ENCODE assay signal across 15 cellular contexts in the genomic region with DNA sequence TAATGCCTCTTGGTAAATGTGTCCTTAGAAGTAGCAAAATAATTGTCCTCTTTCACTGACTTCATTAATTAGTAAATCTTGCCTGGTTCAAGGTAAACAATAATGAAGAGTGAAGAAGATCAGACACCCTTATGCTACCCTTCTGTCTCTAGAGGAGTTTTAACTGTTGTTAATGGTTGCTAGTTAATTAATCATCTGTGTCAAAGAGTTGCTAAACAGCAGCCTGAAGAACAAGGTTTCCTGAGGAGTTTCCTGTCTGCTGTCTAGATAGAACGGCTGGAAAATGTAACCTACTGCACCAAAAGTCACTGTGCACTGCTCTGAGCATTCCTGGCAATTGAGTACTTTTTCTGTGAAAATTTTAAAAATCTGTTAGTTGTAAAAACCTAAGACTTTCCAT.
DNase-seq lines count a peak whose midpoint lies in the region; ATAC-seq, FAIRE-seq and TF ChIP-seq lines count a peak whose summit lies in the region.
"Had no signal": no experiment of that assay in that cellular context is flagged by ENCODE, and none has a peak within 500 bp of the region (broad histone marks: within the 10 kb centered on the region; RNA-seq: fewer than 3 reads in every experiment).

No MANE protein-coding gene starts in this region.

- no peaks in the 10 kb centered on the region for H3K9me3 Mint-ChIP-seq in osteocyte (ENCODE audit: unreplicated experiment)
- H3K9me3 Mint-ChIP-seq: type B pancreatic cell had no signal

- ATAC-seq in HG03108 (IDR thresholded peaks at IDR 0.05; ENCODE audit: unreplicated experiment), result no peak
- ATAC-seq: gastrocnemius medialis had no signal

- FAIRE-seq in HTR-8/SVneo (lab: Jason Lieb, UNC), result no peak
- FAIRE-seq: A204.1 had no signal

- peak overlapping the region; percentile 54 for H3K27ac Mint-ChIP-seq in osteocyte (ENCODE audit: unreplicated experiment)

- in situ Hi-C loops in ACHN (cut with HindIII; ENCODE audit: low pct_ligation_motif_present, low pct_unique_long_range_greater_than_20kb, low sequenced_read_pairs), result no loop called here

- H3K4me1 Mint-ChIP-seq in osteocyte (ENCODE audit: unreplicated experiment), result peaks cover 53% of the 10 kb centered on the region

- no peak for TF ChIP-seq CTCF in fibroblast of the aortic adventitia (IDR thresholded peaks at IDR 0.05; ENCODE audit: insufficient read depth, low read length)
- no peak for TF ChIP-seq CTCF in osteocyte (IDR thresholded peaks at IDR 0.05)

- peaks cover 32% of the 10 kb centered on the region for H3K36me3 Mint-ChIP-seq in osteocyte (ENCODE audit: unreplicated experiment)

- peak; percentile 48 for DNase-seq in NCI-H510A treated with DMSO at 0.1 percent for 48 hours (lab: John Stamatoyannopoulos, UW)
- no peak for DNase-seq in NCI-H510A (lab: John Stamatoyannopoulos, UW)
- DNase-seq in SK-N-MC (ENCODE audit: low read depth, low spot score), result no peak
- DNase-seq in fibroblast of the aortic adventitia (ENCODE audit: low read depth), result peak; percentile 4
- no peak for DNase-seq in osteocyte (ENCODE audit: extremely low spot score, unreplicated experiment)
- no peak for DNase-seq in ACHN
- DNase-seq in HTR-8/SVneo (ENCODE audit: insufficient read length, low spot score), result no peak
- DNase-seq: amniotic stem cell, gastrocnemius medialis, left cardiac atrium, NCI-H1092, Right ventricle myocardium superior had no signal

- H3K9me3 ChIP-seq in SK-N-MC (ENCODE audit: low read depth, low read length), result no peaks in the 10 kb centered on the region
- H3K9me3 ChIP-seq: gastrocnemius medialis had no signal

- H3K4me3 Mint-ChIP-seq in osteocyte (ENCODE audit: unreplicated experiment), result no peak overlapping the region
- H3K4me3 Mint-ChIP-seq: type B pancreatic cell had no signal

- no peaks in the 10 kb centered on the region for H3K27me3 Mint-ChIP-seq in osteocyte (ENCODE audit: unreplicated experiment)
- H3K27me3 Mint-ChIP-seq: type B pancreatic cell had no signal

- no peaks in the 10 kb centered on the region; the same call in 1 of the 2 replicates for H3K36me3 ChIP-seq in SK-N-MC (ENCODE audit: insufficient read depth, low read length)

- H3K9ac ChIP-seq in SK-N-MC (ENCODE audit: insufficient read length), result no peak overlapping the region

- H3K4me3 ChIP-seq in SK-N-MC, result peak overlapping the region; percentile 9; the same call in 1 of the 2 replicates
- no peak overlapping the region for H3K4me3 ChIP-seq in fibroblast of the aortic adventitia (ENCODE audit: low read depth, low read length)
- H3K4me3 ChIP-seq: gastrocnemius medialis had no signal

- peak overlapping the region; percentile 35 for H3K27ac ChIP-seq in SK-N-MC
- H3K27ac ChIP-seq: gastrocnemius medialis had no signal

Comparison
In these comparisons a context has a peak if more than half of its experiments do, and no peak if none do; other contexts are left out.
1. DNase-seq: peak in NCI-H510A treated with DMSO at 0.1 percent for 48 hours (single experiment) and fibroblast of the aortic adventitia (single experiment); none in NCI-H510A (single experiment), SK-N-MC (single experiment), osteocyte (single experiment), ACHN (single experiment) and HTR-8/SVneo (single experiment).